ENCODE assay signal across 1 cellular context in genomic region chr10:102502337-102503151, GRCh38.
TF ChIP-seq lines count a peak whose summit lies in the region.

Gene ACTR1A, minus strand, starts transcription at chr10:102502712. Its CDS starts 65 bp downstream, at chr10:102502647.

TF ChIP-seq in HepG2, 621 proteins besides CTCF, POLR2A, EP300 and RAD21 (continued from another document and continues in another):
- TF ChIP-seq ZNF18 (CRISPR knock-in tag; IDR thresholded peaks at IDR 0.05; ENCODE audit: insufficient replicate concordance) (peak; percentile 5), ZNF670 (CRISPR knock-in tag; IDR thresholded peaks at IDR 0.05; ENCODE audit: borderline replicate concordance) (no peak; the same call in 1 of the 2 replicates), MTERF4 (CRISPR knock-in tag; IDR thresholded peaks at IDR 0.05) (peak; percentile 95; the same call in 1 of the 2 replicates), AGO1 (IDR thresholded peaks at IDR 0.05; ENCODE audit: low read depth, low read length, poor library complexity, severe bottlenecking) (no peak), THRA (CRISPR knock-in tag; IDR thresholded peaks at IDR 0.05; ENCODE audit: borderline replicate concordance) (no peak), ATF3 (CRISPR knock-in tag; IDR thresholded peaks at IDR 0.05) (0 out of 2 replicates have a peak, but pooled peaks have one; percentile 34), ZNF224 (CRISPR knock-in tag; IDR thresholded peaks at IDR 0.05) (peak; percentile 1; the same call in 1 of the 2 replicates), ZSCAN9 (CRISPR knock-in tag; IDR thresholded peaks at IDR 0.05; ENCODE audit: borderline replicate concordance) (no peak; the same call in 1 of the 2 replicates), ZNF678 (CRISPR knock-in tag; IDR thresholded peaks at IDR 0.05) (no peak), ZFP36 (IDR thresholded peaks at IDR 0.05; ENCODE audit: borderline replicate concordance, low read depth, low read length, partially characterized antibody) (no peak), ZNF792 (CRISPR knock-in tag; IDR thresholded peaks at IDR 0.05) (peak; percentile 75; the same call in 1 of the 2 replicates), SUZ12 (IDR thresholded peaks at IDR 0.05; ENCODE audit: low read depth, low read length) (peak; percentile 85), MED1 (CRISPR knock-in tag; IDR thresholded peaks at IDR 0.05) (peak; percentile 31; the same call in 1 of the 2 replicates), ZNF441 (CRISPR knock-in tag; IDR thresholded peaks at IDR 0.05; ENCODE audit: borderline replicate concordance) (no peak), TRIM24 (CRISPR knock-in tag; IDR thresholded peaks at IDR 0.05) (no peak), ZNF12 (CRISPR knock-in tag; IDR thresholded peaks at IDR 0.05) (no peak), ARNT (IDR thresholded peaks at IDR 0.05) (no peak), E2F2 (CRISPR knock-in tag; IDR thresholded peaks at IDR 0.05; ENCODE audit: borderline replicate concordance) (no peak; the same call in 1 of the 2 replicates), HNF1B (CRISPR knock-in tag; IDR thresholded peaks at IDR 0.05) (no peak; the same call in 1 of the 2 replicates), MEF2D (CRISPR knock-in tag; IDR thresholded peaks at IDR 0.05) (no peak; the same call in 1 of the 2 replicates), IKZF4 (CRISPR knock-in tag; IDR thresholded peaks at IDR 0.05; ENCODE audit: borderline replicate concordance, low read depth, not compliant biosample characterization) (no peak), REL (CRISPR knock-in tag; conservative IDR thresholded peaks at IDR 0.05) (no peak), RFXAP (CRISPR knock-in tag; IDR thresholded peaks at IDR 0.05; ENCODE audit: borderline replicate concordance) (no peak), SMARCE1 (IDR thresholded peaks at IDR 0.05; ENCODE audit: borderline replicate concordance) (no peak), ZNF777 (CRISPR knock-in tag; IDR thresholded peaks at IDR 0.05) (no peak), SOX5 (CRISPR knock-in tag; IDR thresholded peaks at IDR 0.05; ENCODE audit: borderline replicate concordance) (0 out of 2 replicates have a peak, but pooled peaks have one; percentile 9), GTF3A (CRISPR knock-in tag; conservative IDR thresholded peaks at IDR 0.05) (no peak), TOE1 (CRISPR knock-in tag; IDR thresholded peaks at IDR 0.05) (no peak), SIX4 (CRISPR knock-in tag; IDR thresholded peaks at IDR 0.05) (peak; percentile 95), HOXA9 (CRISPR knock-in tag; IDR thresholded peaks at IDR 0.05; ENCODE audit: borderline replicate concordance) (no peak), STAG1 (CRISPR knock-in tag; IDR thresholded peaks at IDR 0.05) (no peak), SNRNP70 (IDR thresholded peaks at IDR 0.05; ENCODE audit: low read depth, low read length) (no peak), AKAP8 (CRISPR knock-in tag; IDR thresholded peaks at IDR 0.05) (no peak), ZNF225 (CRISPR knock-in tag; IDR thresholded peaks at IDR 0.05) (peak; percentile 87; the same call in 1 of the 2 replicates), ADNP (CRISPR knock-in tag; IDR thresholded peaks at IDR 0.05) (no peak), SMAD1 (CRISPR knock-in tag; IDR thresholded peaks at IDR 0.05; ENCODE audit: borderline replicate concordance, low read depth) (0 out of 2 replicates have a peak, but pooled peaks have one; percentile 52), HIC2 (CRISPR knock-in tag; IDR thresholded peaks at IDR 0.05; ENCODE audit: low read depth) (no peak), ZNF580 (CRISPR knock-in tag; IDR thresholded peaks at IDR 0.05; ENCODE audit: borderline replicate concordance, low read depth) (0 out of 2 replicates have a peak, but pooled peaks have one; percentile 11), ZNF251 (CRISPR knock-in tag; IDR thresholded peaks at IDR 0.05) (no peak), ZFP37 (CRISPR knock-in tag; IDR thresholded peaks at IDR 0.05; ENCODE audit: borderline replicate concordance) (no peak), ZNF24 (IDR thresholded peaks at IDR 0.05) (no peak), PHF21A (CRISPR knock-in tag; IDR thresholded peaks at IDR 0.05) (no peak; the same call in 1 of the 2 replicates), SP140L (CRISPR knock-in tag; IDR thresholded peaks at IDR 0.05; ENCODE audit: borderline replicate concordance) (no peak), KIAA2018 (CRISPR knock-in tag; IDR thresholded peaks at IDR 0.05; ENCODE audit: borderline replicate concordance) (no peak), LBX2 (CRISPR knock-in tag; IDR thresholded peaks at IDR 0.05; ENCODE audit: borderline replicate concordance) (no peak), GATA4 (IDR thresholded peaks at IDR 0.05; ENCODE audit: borderline replicate concordance, low read depth) (0 out of 2 replicates have a peak, but pooled peaks have one; percentile 10), SPEN (CRISPR knock-in tag; IDR thresholded peaks at IDR 0.05; ENCODE audit: low read depth) (peak; percentile 24; the same call in 1 of the 2 replicates)
